Comparison of ENCODE assay signal across 8 cellular contexts in genomic region chr5:77935516-77936364, GRCh38.
DNase-seq lines count a peak whose midpoint lies in the region; ATAC-seq, FAIRE-seq and TF ChIP-seq lines count a peak whose summit lies in the region.

No MANE protein-coding gene starts in this region.

- no peaks in the 10 kb centered on the region for H3K36me3 Mint-ChIP-seq in activated CD8-positive, alpha-beta T cell treated with anti-CD3 and anti-CD28 coated beads for 36 hours (ENCODE audit: low read depth)
- H3K36me3 Mint-ChIP-seq in H9 (ENCODE audit: insufficient read depth in 1 of 3, low read depth in 3 of 3), result no peaks in the 10 kb centered on the region; a peak in 1 of 7 replicates

- no peak overlapping the region for H2AK5ac ChIP-seq in H9 (ENCODE audit: insufficient read length, low read length)

- DNase-seq in A673 (ENCODE audit: low spot score) (peak; percentile 19), GM19239 (ENCODE audit: insufficient read length, low spot score) (peak; percentile 16), HTR-8/SVneo (ENCODE audit: insufficient read length, low spot score) (no peak), upper lobe of right lung (no peak), H9 (no peak), globus pallidus (ENCODE audit: low spot score) (no peak)
- DNase-seq in activated CD8-positive, alpha-beta T cell treated with anti-CD3 and anti-CD28 coated beads for 36 hours, result peak; percentile 40

- H2BK20ac ChIP-seq in H9 (ENCODE audit: low read depth, low read length, poor library complexity, severe bottlenecking), result no peak overlapping the region

- no peak overlapping the region for H2BK15ac ChIP-seq in H9 (ENCODE audit: low read depth, low read length)

- H3K27me3 ChIP-seq in A673 (replicated peaks; ENCODE audit: insufficient read depth, low read depth, low read length, poor library complexity) (peaks cover 89% of the 10 kb centered on the region), upper lobe of right lung (peaks cover 12% of the 10 kb centered on the region), H9 (ENCODE audit: insufficient read depth, low read length) (no peaks in the 10 kb centered on the region)

- no peak overlapping the region for H3K56ac ChIP-seq in H9 (ENCODE audit: insufficient read length, low read depth, low read length)

- no peak overlapping the region for H2BK5ac ChIP-seq in H9 (ENCODE audit: insufficient read length, low read length)

- H3K27ac ChIP-seq in A673 (ENCODE audit: low read depth, low read length, poor library complexity, severe bottlenecking), result no peak overlapping the region
- no peak overlapping the region for H3K27ac ChIP-seq in upper lobe of right lung
- no peak overlapping the region for H3K27ac ChIP-seq in H9 (ENCODE audit: insufficient read length, low read depth, low read length)

- no peak overlapping the region for H2BK12ac ChIP-seq in H9 (ENCODE audit: insufficient read length, low read depth, low read length)

- H4K5ac ChIP-seq in H9 (ENCODE audit: insufficient read length, low read depth, low read length), result no peak overlapping the region

- H3T11ph ChIP-seq in H9 (ENCODE audit: low read length), result no peak overlapping the region

- no TSS peak for BruUV-seq in A673 (replicated peaks; lab: Mats Ljungman, UMichigan)

- no peak overlapping the region for H2AFZ ChIP-seq in H9 (ENCODE audit: low read length)

- no peak overlapping the region for H3K9ac ChIP-seq in H9 (ENCODE audit: extremely low read depth, insufficient read length, low read length)

- no peaks in the 10 kb centered on the region for H3K36me3 ChIP-seq in A673 (ENCODE audit: insufficient read depth, low read length, poor library complexity, severe bottlenecking)
- no peaks in the 10 kb centered on the region for H3K36me3 ChIP-seq in upper lobe of right lung

- H3K9me3 ChIP-seq in A673 (ENCODE audit: low read depth, low read length, poor library complexity, severe bottlenecking) (no peaks in the 10 kb centered on the region), upper lobe of right lung (no peaks in the 10 kb centered on the region), H9 (ENCODE audit: control insufficient read depth, low read depth, low read length) (no peaks in the 10 kb centered on the region)

- ATAC-seq in activated CD8-positive, alpha-beta T cell treated with anti-CD3 and anti-CD28 coated beads for 36 hours, result peak; percentile 80
- peak; percentile 74 for ATAC-seq in upper lobe of right lung
- ATAC-seq in HG03025 (IDR thresholded peaks at IDR 0.05; ENCODE audit: low FRiP score, unreplicated experiment), result no peak

- H3K27ac Mint-ChIP-seq in activated CD8-positive, alpha-beta T cell treated with anti-CD3 and anti-CD28 coated beads for 36 hours, result peak overlapping the region; percentile 69
- no peak overlapping the region; a peak in 1 of 7 replicates for H3K27ac Mint-ChIP-seq in H9

- H3K14ac ChIP-seq in H9 (ENCODE audit: insufficient read depth, low read length), result no peak overlapping the region

- H3K4me2 ChIP-seq in H9 (ENCODE audit: insufficient read depth, insufficient read length, low read length), result no peak overlapping the region

- no peak overlapping the region for H3K23ac ChIP-seq in H9 (ENCODE audit: insufficient read length, low read depth, low read length)

- H4K91ac ChIP-seq in H9 (ENCODE audit: insufficient read length, low read depth, low read length), result no peak overlapping the region

- WGBS in H9 (ENCODE audit: extremely low coverage, insufficient read length, low lambda C conversion rate), result no CpG with 5 or more reads among the region's 11 CpGs

- no peaks in the 10 kb centered on the region for H3K23me2 ChIP-seq in H9 (ENCODE audit: insufficient read length, low read depth, low read length, poor library complexity, severe bottlenecking)

- no peaks in the 10 kb centered on the region for H3K79me2 ChIP-seq in H9 (ENCODE audit: insufficient read depth, low read length)

- H3K79me1 ChIP-seq in H9 (ENCODE audit: insufficient read depth, low read depth, low read length, poor library complexity, severe bottlenecking), result no peaks in the 10 kb centered on the region

- H3K4me1 ChIP-seq in A673 (ENCODE audit: insufficient read depth, low read length, poor library complexity, severe bottlenecking) (no peaks in the 10 kb centered on the region), upper lobe of right lung (no peaks in the 10 kb centered on the region), H9 (ENCODE audit: insufficient read depth, low read length) (no peaks in the 10 kb centered on the region)

- no peak overlapping the region for H3K4ac ChIP-seq in H9 (ENCODE audit: low read depth, low read length)

- no peak for TF ChIP-seq CTCF in A673 (conservative IDR thresholded peaks at IDR 0.05; ENCODE audit: low read depth, low read length)
- no peak for TF ChIP-seq CTCF in activated CD8-positive, alpha-beta T cell treated with anti-CD3 and anti-CD28 coated beads for 36 hours (IDR thresholded peaks at IDR 0.05)
- TF ChIP-seq CTCF in upper lobe of right lung (IDR thresholded peaks at IDR 0.05), result no peak
- TF ChIP-seq CTCF in H9 (conservative IDR thresholded peaks at IDR 0.05), result no peak

- H3K27me3 Mint-ChIP-seq in activated CD8-positive, alpha-beta T cell treated with anti-CD3 and anti-CD28 coated beads for 36 hours, result peaks cover 30% of the 10 kb centered on the region
- peaks cover 70% of the 10 kb centered on the region for H3K27me3 Mint-ChIP-seq in H9 (ENCODE audit: low read depth)

- H2BK120ac ChIP-seq in H9 (ENCODE audit: low read depth, low read length, poor library complexity, severe bottlenecking), result no peak overlapping the region

- peaks cover 16% of the 10 kb centered on the region for H3K4me1 Mint-ChIP-seq in activated CD8-positive, alpha-beta T cell treated with anti-CD3 and anti-CD28 coated beads for 36 hours (ENCODE audit: low read depth)
- H3K4me1 Mint-ChIP-seq in H9, result peaks cover 0 to 3% of the 10 kb centered on the region in 2 experiments; a peak in 1 of 4 replicates

- H3K4me3 ChIP-seq in A673 (ENCODE audit: low read depth, low read length, poor library complexity, severe bottlenecking), result no peak overlapping the region
- H3K4me3 ChIP-seq in upper lobe of right lung, result no peak overlapping the region

- H3K9me3 Mint-ChIP-seq in activated CD8-positive, alpha-beta T cell treated with anti-CD3 and anti-CD28 coated beads for 36 hours, result no peaks in the 10 kb centered on the region
- peaks cover 0 to 4% of the 10 kb centered on the region in 2 experiments; a peak in 4 of 5 replicates for H3K9me3 Mint-ChIP-seq in H9

- no peak overlapping the region for H4K8ac ChIP-seq in H9 (replicated peaks; ENCODE audit: insufficient read length, low read depth, low read length)

- no peak overlapping the region for H3K18ac ChIP-seq in H9 (ENCODE audit: insufficient read length, low read depth, low read length)

- no peak for FAIRE-seq in GM19239 (lab: Jason Lieb, UNC)
- peak; percentile 31 for FAIRE-seq in HTR-8/SVneo (lab: Jason Lieb, UNC)

- H4K20me1 ChIP-seq in H9 (ENCODE audit: control insufficient read depth, insufficient read depth, insufficient read length), result no peaks in the 10 kb centered on the region

- POLR2A ChIA-PET in A673 (lab: Charles Lee; ENCODE audit: low non-redundant PET), result no interaction called here
- POLR2A ChIA-PET in activated CD8-positive, alpha-beta T cell treated with anti-CD3 and anti-CD28 coated beads for 36 hours (lab: Charles Lee), result interaction anchor here (1.1 kb wide), 1 partner anchor 13 kb away, joined by 3 read pairs; no protein-coding TSS in a partner anchor

- CTCF ChIA-PET in A673 (lab: Charles Lee), result no interaction called here
- CTCF ChIA-PET in activated CD8-positive, alpha-beta T cell treated with anti-CD3 and anti-CD28 coated beads for 36 hours (lab: Charles Lee), result interaction anchor here (0.7 kb wide), 1 partner anchor 31 kb away, joined by 3 read pairs; no protein-coding TSS in a partner anchor

- H3K4me3 Mint-ChIP-seq in activated CD8-positive, alpha-beta T cell treated with anti-CD3 and anti-CD28 coated beads for 36 hours, result no peak overlapping the region
- no peak overlapping the region for H3K4me3 Mint-ChIP-seq in H9

- intact Hi-C loops in A673 (cut with micrococcal nuclease; ENCODE audit: unreplicated experiment) (no loop called here), upper lobe of right lung (cut with DNase I) (no loop called here)
- intact Hi-C loops in activated CD8-positive, alpha-beta T cell treated with anti-CD3 and anti-CD28 coated beads for 36 hours (cut with micrococcal nuclease), result no loop called here

Comparison
In these comparisons a context has a peak if more than half of its experiments do, and no peak if none do; other contexts are left out.
1. DNase-seq: peak in A673 (single experiment), GM19239 (single experiment) and activated CD8-positive, alpha-beta T cell treated with anti-CD3 and anti-CD28 coated beads for 36 hours (single experiment); none in HTR-8/SVneo (single experiment), upper lobe of right lung (single experiment), H9 (single experiment) and globus pallidus (single experiment).